8 cellular contexts compared by ENCODE assay signal in genomic region chr9:69027355-69028097, GRCh38. TPM values are rescaled to one million over a fixed set of nuclear protein-coding genes. Genes with fewer than 3 reads are reported as not detected.
A peak's percentile ranks its signal among the peaks of the same experiment; 100 is the strongest.
DNase-seq lines count a peak whose midpoint lies in the region; ATAC-seq, FAIRE-seq and TF ChIP-seq lines count a peak whose summit lies in the region.

No MANE protein-coding gene starts in this region.

- no peak overlapping the region for H3K23ac ChIP-seq in mesendoderm (ENCODE audit: low read length)

- H3K4me2 ChIP-seq in mesendoderm (ENCODE audit: low read length), result no peak overlapping the region

- no peaks in the 10 kb centered on the region for H3K79me1 ChIP-seq in mesendoderm (ENCODE audit: low read length)

- no peak overlapping the region for H2BK120ac ChIP-seq in mesendoderm (ENCODE audit: low read depth, low read length)

- H3K27ac ChIP-seq in HEK293 (ENCODE audit: extremely low read depth, low read depth, low read length) (no peak overlapping the region), mesendoderm (ENCODE audit: low read depth, low read length) (no peak overlapping the region)

- peak; percentile 86 for FAIRE-seq in urothelium cell line (lab: Jason Lieb, UNC)

- H3K4ac ChIP-seq in mesendoderm (ENCODE audit: low read depth, low read length), result no peak overlapping the region

- H3K9ac ChIP-seq in mesendoderm (ENCODE audit: low read length), result no peak overlapping the region

- H2BK15ac ChIP-seq in mesendoderm (replicated peaks; ENCODE audit: low read depth), result no peak overlapping the region

- no peaks in the 10 kb centered on the region for H3K9me3 ChIP-seq in HEK293 (ENCODE audit: control insufficient read depth, insufficient read depth, low read depth, low read length)

- no peak overlapping the region for H3K18ac ChIP-seq in mesendoderm (ENCODE audit: low read length)

- no peaks in the 10 kb centered on the region for H3K27me3 ChIP-seq in mesendoderm (ENCODE audit: insufficient read depth, low read length, poor library complexity)

- CTCF ChIA-PET in AG04449 (lab: Yijun Ruan, JAX) (interaction anchor here (1.1 to 2.3 kb wide), 4 partner anchors 8 to 444 kb away, joined by 3 to 7 read pairs (median 4); no protein-coding TSS in a partner anchor), HEK293 (lab: Yijun Ruan, JAX) (interaction anchor here (0.6 to 1.5 kb wide), 19 partner anchors 8 to 508 kb away, joined by 3 to 6 read pairs (median 4); partner anchors contain the start of gene FXN), T-cell (lab: Charles Lee) (interaction anchor here (0.6 to 1.6 kb wide), 6 partner anchors 8 to 246 kb away, joined by 3 read pairs; partner anchors contain the start of gene FXN (in 1 of the 2))

- no peaks in the 10 kb centered on the region for H3K4me1 ChIP-seq in HEK293 (ENCODE audit: control insufficient read depth, insufficient read depth, low read length)
- H3K4me1 ChIP-seq in mesendoderm (ENCODE audit: control insufficient read depth, low read depth, low read length), result no peaks in the 10 kb centered on the region

- H2AK5ac ChIP-seq in mesendoderm (ENCODE audit: low read length), result no peak overlapping the region

- no peak overlapping the region for H3K56ac ChIP-seq in mesendoderm (ENCODE audit: low read length)

- TF ChIP-seq POLR2A in NB4 (IDR thresholded peaks at IDR 0.05; ENCODE audit: extremely low read depth, insufficient read length), result no peak

- DNase-seq in AG04449 (ENCODE audit: low read depth, low spot score) (no peak), GM10266 (ENCODE audit: extremely low spot score) (peak; percentile 63), NB4 (ENCODE audit: low read depth) (peak; percentile 54), T-cell (peak in 25 of 34 experiments; percentile 8 to 52 (median 22)), dermis blood vessel endothelial cell (peak; percentile 79), mesendoderm (peak; percentile 78), urothelium cell line (ENCODE audit: low spot score) (peak; percentile 54)

- H3K9me3 Mint-ChIP-seq in T-cell, result peaks cover 4 to 5% (median 5%) of the 10 kb centered on the region in 3 donors

- H4K5ac ChIP-seq in mesendoderm (ENCODE audit: low read length), result no peak overlapping the region

- TF ChIP-seq CTCF in AG04449 (IDR thresholded peaks at IDR 0.05; ENCODE audit: insufficient read depth, low read length, missing control alignments) (peak; percentile 70), GM10266 (IDR thresholded peaks at IDR 0.05; ENCODE audit: control insufficient read depth, insufficient read depth, low read depth, missing control alignments) (peak; percentile 78), HEK293 (tag by site-specific recombination; IDR thresholded peaks at IDR 0.05) (no peak), NB4 (IDR thresholded peaks at IDR 0.05; ENCODE audit: low read depth, low read length) (peak; percentile 54)

- H3K27ac Mint-ChIP-seq in T-cell, result peak overlapping the region; percentile 38 to 58

- H3K4me3 ChIP-seq in AG04449 (ENCODE audit: low read depth, low read length) (no peak overlapping the region), HEK293 (ENCODE audit: low read depth, low read length) (no peak overlapping the region), NB4 (ENCODE audit: low read depth, low read length) (no peak overlapping the region), mesendoderm (ENCODE audit: low read length) (no peak overlapping the region)

- peak overlapping the region in 1 of 3 donors; percentile 38 for H3K4me3 Mint-ChIP-seq in T-cell

- no peaks in the 10 kb centered on the region for H3K79me2 ChIP-seq in mesendoderm (ENCODE audit: control insufficient read depth, insufficient read depth, low read length)

- H3K36me3 ChIP-seq in HEK293 (ENCODE audit: control insufficient read depth in 2 of 2, insufficient read depth in 1 of 2, low read length in 2 of 2) (no peaks in the 10 kb centered on the region), mesendoderm (ENCODE audit: control insufficient read depth, insufficient read depth, low read length) (no peaks in the 10 kb centered on the region)

- H4K8ac ChIP-seq in mesendoderm (ENCODE audit: low read depth, low read length), result no peak overlapping the region

- peaks cover 42 to 53% (median 50%) of the 10 kb centered on the region in 3 donors for H3K4me1 Mint-ChIP-seq in T-cell

- no peaks in the 10 kb centered on the region for H3K27me3 Mint-ChIP-seq in T-cell

- peak; percentile 65 to 74 (median 68) for ATAC-seq in T-cell (replicated peaks in 1 of 4)

- no peak overlapping the region for H2BK5ac ChIP-seq in mesendoderm (ENCODE audit: low read length)

- H3K36me3 Mint-ChIP-seq in T-cell, result no peaks in the 10 kb centered on the region

- POLR2A ChIA-PET in AG04449 (lab: Yijun Ruan, JAX), result no interaction called here
- POLR2A ChIA-PET in HEK293 (lab: Yijun Ruan, JAX), result no interaction called here
- POLR2A ChIA-PET in T-cell (lab: Charles Lee), result no interaction called here

- no CpG with 5 or more reads among the region's 5 CpGs for WGBS in mesendoderm (ENCODE audit: extremely low coverage, insufficient coverage, low lambda C conversion rate)

TF ChIP-seq in HEK293, 187 proteins besides CTCF, POLR2A, EP300 and RAD21 (continues in another document):
- no peak for TF ChIP-seq ZNF776 (tag by site-specific recombination; IDR thresholded peaks at IDR 0.05; ENCODE audit: borderline replicate concordance)
- TF ChIP-seq ZNF830 (tag by site-specific recombination; IDR thresholded peaks at IDR 0.05; ENCODE audit: low read depth), result no peak
- 0 out of 2 replicates have a peak, but pooled peaks have one; percentile 19 for TF ChIP-seq GLIS1 (tag by site-specific recombination; IDR thresholded peaks at IDR 0.05)
- no peak for TF ChIP-seq REST (tag by site-specific recombination; IDR thresholded peaks at IDR 0.05)
- TF ChIP-seq ZNF660 (tag by site-specific recombination; IDR thresholded peaks at IDR 0.05), result 0 out of 2 replicates have a peak, but pooled peaks have one; percentile 44
- TF ChIP-seq ZSCAN30 (tag by site-specific recombination; IDR thresholded peaks at IDR 0.05), result 0 out of 2 replicates have a peak, but pooled peaks have one; percentile 42
- TF ChIP-seq, protein P1, sequence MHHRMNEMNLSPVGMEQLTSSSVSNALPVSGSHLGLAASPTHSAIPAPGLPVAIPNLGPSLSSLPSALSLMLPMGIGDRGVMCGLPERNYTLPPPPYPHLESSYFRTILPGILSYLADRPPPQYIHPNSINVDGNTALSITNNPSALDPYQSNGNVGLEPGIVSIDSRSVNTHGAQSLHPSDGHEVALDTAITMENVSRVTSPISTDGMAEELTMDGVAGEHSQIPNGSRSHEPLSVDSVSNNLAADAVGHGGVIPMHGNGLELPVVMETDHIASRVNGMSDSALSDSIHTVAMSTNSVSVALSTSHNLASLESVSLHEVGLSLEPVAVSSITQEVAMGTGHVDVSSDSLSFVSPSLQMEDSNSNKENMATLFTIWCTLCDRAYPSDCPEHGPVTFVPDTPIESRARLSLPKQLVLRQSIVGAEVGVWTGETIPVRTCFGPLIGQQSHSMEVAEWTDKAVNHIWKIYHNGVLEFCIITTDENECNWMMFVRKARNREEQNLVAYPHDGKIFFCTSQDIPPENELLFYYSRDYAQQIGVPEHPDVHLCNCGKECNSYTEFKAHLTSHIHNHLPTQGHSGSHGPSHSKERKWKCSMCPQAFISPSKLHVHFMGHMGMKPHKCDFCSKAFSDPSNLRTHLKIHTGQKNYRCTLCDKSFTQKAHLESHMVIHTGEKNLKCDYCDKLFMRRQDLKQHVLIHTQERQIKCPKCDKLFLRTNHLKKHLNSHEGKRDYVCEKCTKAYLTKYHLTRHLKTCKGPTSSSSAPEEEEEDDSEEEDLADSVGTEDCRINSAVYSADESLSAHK (tag by site-specific recombination; IDR thresholded peaks at IDR 0.05), result no peak
- no peak for TF ChIP-seq SP2 (tag by site-specific recombination; IDR thresholded peaks at IDR 0.05)
- TF ChIP-seq ZNF549 (tag by site-specific recombination; IDR thresholded peaks at IDR 0.05), result no peak
- no peak for TF ChIP-seq ZNF169 (tag by site-specific recombination; IDR thresholded peaks at IDR 0.05)
- TF ChIP-seq ZFP41 (tag by site-specific recombination; IDR thresholded peaks at IDR 0.05; ENCODE audit: borderline replicate concordance), result no peak
- no peak for TF ChIP-seq ZNF211 (tag by site-specific recombination; IDR thresholded peaks at IDR 0.05; ENCODE audit: low read depth)

RNA-seq across cellular contexts. Expression of gene FXN, which starts 8.0 kb away (rescaled TPM):
- total RNA-seq in T-cell (10 to 100 TPM; 13.1 to 20.3 (median 15.9) TPM), dermis blood vessel endothelial cell (2.9 and 3.9 TPM in 2 replicates)
- 53.1 TPM for polyA plus RNA-seq in mesendoderm (2013, experiment 1 of 2)
- polyA plus RNA-seq in mesendoderm (2013, experiment 2 of 2), result 51.0 TPM

RNA-seq across cellular contexts. Expression of gene PRKACG, which starts 13.6 kb away (rescaled TPM):
- not detected for total RNA-seq in T-cell
- not detected in 2 replicates for total RNA-seq in dermis blood vessel endothelial cell
- polyA plus RNA-seq in mesendoderm (2013, experiment 1 of 2), result not detected
- polyA plus RNA-seq in mesendoderm (2013, experiment 2 of 2), result not detected
